ENCODE assay signal across 1 cellular context in the genomic region with DNA sequence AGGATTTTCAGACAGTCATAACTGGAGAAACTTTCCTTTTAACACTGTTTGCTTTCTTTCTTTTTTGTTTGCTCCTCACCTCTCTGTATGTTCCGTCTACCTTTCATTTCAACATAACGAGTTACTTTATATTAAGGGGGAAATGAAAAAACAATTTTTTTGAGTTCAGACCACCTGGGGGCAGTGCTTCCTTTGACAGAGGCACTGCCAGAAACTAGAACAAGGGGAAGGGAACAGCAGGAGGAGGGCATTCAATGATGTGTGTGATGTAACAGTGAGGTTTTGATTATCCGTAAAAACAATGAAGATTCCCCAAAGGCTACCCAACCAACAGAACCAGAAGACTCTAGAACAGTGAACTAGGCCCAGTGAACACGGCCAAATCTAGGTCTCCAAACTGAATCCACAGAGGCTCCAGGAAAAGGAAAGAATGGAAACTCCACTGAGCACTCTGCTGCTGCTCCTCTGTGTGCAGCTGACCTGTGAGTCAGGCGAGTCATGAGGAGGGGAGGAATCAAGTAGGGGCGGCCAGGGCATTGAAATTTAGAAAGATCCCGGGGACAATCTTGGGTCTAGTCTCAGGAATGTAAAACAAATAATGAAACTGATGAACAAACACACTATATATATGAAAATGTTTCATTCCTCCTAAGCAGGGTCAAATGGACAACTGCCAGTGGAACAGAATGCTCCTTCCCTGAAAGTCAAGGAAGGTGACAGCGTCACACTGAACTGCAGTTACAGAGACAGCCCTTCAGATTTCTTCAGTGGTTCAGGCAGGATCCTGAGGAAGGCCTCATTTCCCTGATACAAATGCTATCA.
TF ChIP-seq lines count a peak whose summit lies in the region.

No MANE protein-coding gene starts in this region.

TF ChIP-seq in GM23338, 12 proteins besides CTCF, POLR2A, EP300 and RAD21 (continued from another document):
- TF ChIP-seq ZNF462 (CRISPR knock-in tag; IDR thresholded peaks at IDR 0.05) = no peak
- no peak for TF ChIP-seq STAT1 (IDR thresholded peaks at IDR 0.05; ENCODE audit: unreplicated experiment)
- TF ChIP-seq POLR2AphosphoS5 (IDR thresholded peaks at IDR 0.05; ENCODE audit: low read depth) = no peak
- TF ChIP-seq ETS1 (IDR thresholded peaks at IDR 0.05) = no peak
- TF ChIP-seq CREB1 (CRISPR knock-in tag; IDR thresholded peaks at IDR 0.05; ENCODE audit: low read depth) = no peak
- TF ChIP-seq ZNF114 (CRISPR knock-in tag; IDR thresholded peaks at IDR 0.05) = no peak
TF ChIP-seq in GM23338: peak in this region for 0.
